In genomic region chr6:163956571-163957407, GRCh38 we compare ENCODE assay signal across 8 cellular contexts.
DNase-seq lines count a peak whose midpoint lies in the region; ATAC-seq and TF ChIP-seq lines count a peak whose summit lies in the region.

No MANE protein-coding gene starts in this region.

- peaks cover 2% of the 10 kb centered on the region; the same call in 1 of the 2 replicates for H3K4me1 ChIP-seq in iPS DF 6.9 (ENCODE audit: control insufficient read depth, insufficient read depth, low read length)

- no peaks in the 10 kb centered on the region for H3K36me3 ChIP-seq in iPS DF 6.9 (ENCODE audit: control insufficient read depth, insufficient read depth, low read length)

- no CpG with 5 or more reads among the region's 12 CpGs for WGBS in iPS DF 6.9 (ENCODE audit: insufficient coverage, insufficient read length)

- no peaks in the 10 kb centered on the region for H3K9me3 ChIP-seq in iPS DF 6.9 (ENCODE audit: control insufficient read depth, insufficient read depth, low read length)

- peak; percentile 10 for DNase-seq in NCI-H2196 (lab: John Stamatoyannopoulos, UW; ENCODE audit: unreplicated experiment)
- no peak for DNase-seq in NCI-H2196 treated with DMSO at 0.1 percent for 48 hours (lab: John Stamatoyannopoulos, UW; ENCODE audit: unreplicated experiment)
- DNase-seq in NCI-H1048 (lab: John Stamatoyannopoulos, UW), result peak; percentile 46
- DNase-seq in T1000 (lab: John Stamatoyannopoulos, UW), result peak; percentile 33
- DNase-seq in astrocyte of the spinal cord (ENCODE audit: low read depth, low spot score), result peak; percentile 72
- peak; percentile 74 for DNase-seq in iPS DF 6.9 (ENCODE audit: low read depth, low spot score)
- DNase-seq in stimulated activated CD4-positive, alpha-beta T cell treated with anti-CD3 and anti-CD28 coated beads, Interleukin-15, amount 100 ng/mL, for 24 hours, result peak; percentile 70

- TF ChIP-seq CTCF in astrocyte of the spinal cord (IDR thresholded peaks at IDR 0.05; ENCODE audit: low read depth, low read length), result peak; percentile 86

- in situ Hi-C loops in astrocyte of the spinal cord (cut with HindIII; ENCODE audit: low sequenced_read_pairs), result no loop called here

- ATAC-seq in HG02642 (IDR thresholded peaks at IDR 0.05; ENCODE audit: poor library complexity, unreplicated experiment), result peak; percentile 94

- no peaks in the 10 kb centered on the region for H3K27me3 ChIP-seq in iPS DF 6.9 (ENCODE audit: control insufficient read depth, insufficient read depth, low read length)

- no peak overlapping the region for H3K4me3 ChIP-seq in astrocyte of the spinal cord (ENCODE audit: low read depth, low read length)
- H3K4me3 ChIP-seq in iPS DF 6.9 (ENCODE audit: low read length), result no peak overlapping the region

- H3K27ac ChIP-seq in iPS DF 6.9 (ENCODE audit: low read length), result no peak overlapping the region
